ENCODE assay signal across 25 cellular contexts in genomic region chr1:221290669-221291068, GRCh38.
"Had no signal": no experiment of that assay in that cellular context is flagged by ENCODE, and none has a peak within 500 bp of the region (broad histone marks: within the 10 kb centered on the region; RNA-seq: fewer than 3 reads in every experiment).

No MANE protein-coding gene starts in this region.

- H2AFZ ChIP-seq: neural progenitor cell had no signal

- ATAC-seq: gastrocnemius medialis; heart right ventricle; left lung; natural killer cell treated with Interleukin-12 subunit alpha and Interleukin-12 subunit beta and Interleukin-15 and Interleukin-18, amount 100 ng/mL, for 72 hours; pancreas; sciatic nerve; stimulated activated memory B cell treated with anti-CD40 and anti-IgM and Interleukin-4, amounts not matched to agents 10 μg/mL and 1 μg/mL and 100 μg/mL, for 72 hours had no signal

- H3K9me3 Mint-ChIP-seq: natural killer cell treated with Interleukin-12 subunit alpha and Interleukin-12 subunit beta and Interleukin-15 and Interleukin-18, amount 100 ng/mL, for 72 hours; neural progenitor cell; stimulated activated memory B cell treated with anti-CD40 and anti-IgM and Interleukin-4, amounts not matched to agents 10 μg/mL and 1 μg/mL and 100 μg/mL, for 72 hours; stimulated activated naive CD8-positive, alpha-beta T cell treated with anti-CD3 and anti-CD28 coated beads, Interleukin-15, Interleukin-2, amounts not matched to agents 100 ng/mL and 50 ng/mL, for 24 hours had no signal

- DNase-seq: colonic mucosa; effector CD4-positive, alpha-beta T cell; gastrocnemius medialis; heart right ventricle; hypothalamus; islet precursor cell; left lung; mesenchymal stem cell; midbrain; nucleus accumbens; pancreas; spleen; stimulated activated CD4-positive, alpha-beta T cell treated with anti-CD3 and anti-CD28 coated beads, Interleukin-15, amount 100 ng/mL, for 24 hours; stimulated activated CD4-positive, alpha-beta T cell treated with anti-CD3 and anti-CD28 coated beads, Interleukin-1b, Interleukin-23, amount 100 ng/mL, for 48 hours; stimulated activated CD4-positive, alpha-beta T cell treated with anti-CD3 and anti-CD28 coated beads, Interleukin-4, amount 100 ng/mL, for 24 hours; tibial artery; upper lobe of left lung had no signal

- H3K27ac ChIP-seq: colonic mucosa, gastrocnemius medialis, heart right ventricle, left lung, neural progenitor cell, pancreas, spleen, tibial artery, upper lobe of left lung, vagina had no signal

- H3K4me1 ChIP-seq: colonic mucosa, gastrocnemius medialis, left lung, pancreas, spleen, upper lobe of left lung, vagina had no signal

- H3K36me3 Mint-ChIP-seq: natural killer cell treated with Interleukin-12 subunit alpha and Interleukin-12 subunit beta and Interleukin-15 and Interleukin-18, amount 100 ng/mL, for 72 hours; neural progenitor cell; stimulated activated memory B cell treated with anti-CD40 and anti-IgM and Interleukin-4, amounts not matched to agents 10 μg/mL and 1 μg/mL and 100 μg/mL, for 72 hours had no signal

- H3K4me3 Mint-ChIP-seq: natural killer cell treated with Interleukin-12 subunit alpha and Interleukin-12 subunit beta and Interleukin-15 and Interleukin-18, amount 100 ng/mL, for 72 hours; neural progenitor cell; stimulated activated memory B cell treated with anti-CD40 and anti-IgM and Interleukin-4, amounts not matched to agents 10 μg/mL and 1 μg/mL and 100 μg/mL, for 72 hours; stimulated activated naive CD8-positive, alpha-beta T cell treated with anti-CD3 and anti-CD28 coated beads, Interleukin-15, Interleukin-2, amounts not matched to agents 100 ng/mL and 50 ng/mL, for 24 hours had no signal

- H3K9ac ChIP-seq: neural progenitor cell had no signal

- H3K36me3 ChIP-seq: colonic mucosa, gastrocnemius medialis, heart right ventricle, left lung, neural progenitor cell, pancreas, spleen, tibial artery, upper lobe of left lung, vagina had no signal

- H3K9me3 ChIP-seq: colonic mucosa, gastrocnemius medialis, heart right ventricle, left lung, pancreas, tibial artery, upper lobe of left lung, vagina had no signal

- H3K27me3 Mint-ChIP-seq: progenitor cell of endocrine pancreas; stimulated activated naive CD8-positive, alpha-beta T cell treated with anti-CD3 and anti-CD28 coated beads, Interleukin-15, Interleukin-2, amounts not matched to agents 100 ng/mL and 50 ng/mL, for 24 hours had no signal

- H3K27ac Mint-ChIP-seq: natural killer cell treated with Interleukin-12 subunit alpha and Interleukin-12 subunit beta and Interleukin-15 and Interleukin-18, amount 100 ng/mL, for 72 hours; neural progenitor cell; progenitor cell of endocrine pancreas; stimulated activated memory B cell treated with anti-CD40 and anti-IgM and Interleukin-4, amounts not matched to agents 10 μg/mL and 1 μg/mL and 100 μg/mL, for 72 hours; stimulated activated naive CD8-positive, alpha-beta T cell treated with anti-CD3 and anti-CD28 coated beads, Interleukin-15, Interleukin-2, amounts not matched to agents 100 ng/mL and 50 ng/mL, for 24 hours had no signal

- H3K4me1 Mint-ChIP-seq: stimulated activated memory B cell treated with anti-CD40 and anti-IgM and Interleukin-4, amounts not matched to agents 10 μg/mL and 1 μg/mL and 100 μg/mL, for 72 hours had no signal

- H3K4me3 ChIP-seq: colonic mucosa, gastrocnemius medialis, heart right ventricle, left lung, lung, neural progenitor cell, pancreas, spleen, tibial artery, upper lobe of left lung, vagina had no signal

- H3K27me3 ChIP-seq: colonic mucosa, gastrocnemius medialis, heart right ventricle, left lung, neural progenitor cell, pancreas, spleen, tibial artery, upper lobe of left lung, vagina had no signal

- H3K4me2 ChIP-seq: neural progenitor cell had no signal
